In genomic region chr2:190651413-190651812, GRCh38 we compare ENCODE assay signal across 14 cellular contexts. TPM values are rescaled to one million over a fixed set of nuclear protein-coding genes. Genes with fewer than 3 reads are reported as not detected.
DNase-seq lines count a peak whose midpoint lies in the region; ATAC-seq and TF ChIP-seq lines count a peak whose summit lies in the region.
"Had no signal": no experiment of that assay in that cellular context is flagged by ENCODE, and none has a peak within 500 bp of the region (broad histone marks: within the 10 kb centered on the region; RNA-seq: fewer than 3 reads in every experiment).

No MANE protein-coding gene starts in this region.

- H3K27me3 ChIP-seq in ACC112 (ENCODE audit: insufficient read depth, low read length), result no peaks in the 10 kb centered on the region
- H3K27me3 ChIP-seq in CD8-positive, alpha-beta T cell (ENCODE audit: insufficient read depth, low read length), result no peaks in the 10 kb centered on the region
- H3K27me3 ChIP-seq in foreskin keratinocyte, result no peaks in the 10 kb centered on the region
- H3K27me3 ChIP-seq: SJSA1 had no signal

- H3K4me3 ChIP-seq in ACC112 (ENCODE audit: low read depth, low read length), result peak overlapping the region; percentile 80
- no peak overlapping the region for H3K4me3 ChIP-seq in CD8-positive, alpha-beta T cell (ENCODE audit: low read depth, low read length)
- H3K4me3 ChIP-seq: SJSA1 had no signal

- no peak for TF ChIP-seq CTCF in CD8-positive, alpha-beta T cell (IDR thresholded peaks at IDR 0.05)
- TF ChIP-seq CTCF in foreskin keratinocyte (conservative IDR thresholded peaks at IDR 0.05), result no peak
- no peak for TF ChIP-seq CTCF in GM20000 (IDR thresholded peaks at IDR 0.05; ENCODE audit: extremely low read depth, missing control alignments)

- intact Hi-C loops in CD8-positive, alpha-beta T cell (cut with DNase I, micrococcal nuclease), result loop anchor here (1.0 to 10.0 kb wide), 3 partner anchors 29 to 867 kb away; partner anchors contain the start of genes GLS (in 1 of the 2), ORMDL1 (in 1 of the 2) and PMS1 (in 1 of the 2)

- peak overlapping the region; percentile 30 for H3K4me3 Mint-ChIP-seq in CD8-positive, alpha-beta T cell
- peak overlapping the region; percentile 95 for H3K4me3 Mint-ChIP-seq in activated T-helper 17 cell treated with anti-CD3 and anti-CD28 coated beads, Interleukin-2, amount 50 U/mL, for 72 hours

- no peak for DNase-seq in CD8-positive, alpha-beta T cell
- DNase-seq in foreskin keratinocyte, result no peak
- no peak for DNase-seq in GM20000 (ENCODE audit: low spot score)
- DNase-seq in NCI-H226, result no peak
- no peak for DNase-seq in amygdala (lab: John Stamatoyannopoulos, UW)
- no peak for DNase-seq in RPMI8226
- DNase-seq: activated CD4-positive, CD25-positive, alpha-beta regulatory T cell; Calu3; effector memory CD4-positive, alpha-beta T cell; NCI-H526 had no signal

- no peak overlapping the region for H3K27ac Mint-ChIP-seq in CD8-positive, alpha-beta T cell
- H3K27ac Mint-ChIP-seq in activated T-helper 17 cell treated with anti-CD3 and anti-CD28 coated beads, Interleukin-2, amount 50 U/mL, for 72 hours, result peak overlapping the region; percentile 91

- H3K4me1 Mint-ChIP-seq in CD8-positive, alpha-beta T cell (ENCODE audit: low read depth), result peaks cover 48% of the 10 kb centered on the region
- peaks cover 15% of the 10 kb centered on the region for H3K4me1 Mint-ChIP-seq in activated T-helper 17 cell treated with anti-CD3 and anti-CD28 coated beads, Interleukin-2, amount 50 U/mL, for 72 hours

- H3K4me1 ChIP-seq in ACC112 (ENCODE audit: control insufficient read depth, insufficient read depth, low read length, unreplicated experiment) (peaks cover 30% of the 10 kb centered on the region), foreskin keratinocyte (peaks cover 34% of the 10 kb centered on the region)
- peaks cover 26% of the 10 kb centered on the region for H3K4me1 ChIP-seq in CD8-positive, alpha-beta T cell (ENCODE audit: insufficient read depth, low read length)
- H3K4me1 ChIP-seq: parathyroid adenoma had no signal

- no peak for ATAC-seq in CD8-positive, alpha-beta T cell
- ATAC-seq in activated T-helper 17 cell treated with anti-CD3 and anti-CD28 coated beads, Interleukin-2, amount 50 U/mL, for 72 hours (replicated peaks), result no peak
- no peak for ATAC-seq in foreskin keratinocyte

- peaks cover 69% of the 10 kb centered on the region for H3K79me2 ChIP-seq in ACC112 (ENCODE audit: control insufficient read depth, insufficient read depth, low read length, unreplicated experiment)

- POLR2A ChIA-PET in CD8-positive, alpha-beta T cell (lab: Charles Lee), result interaction anchor here (1.2 to 1.6 kb wide), 3 partner anchors 208 to 244 kb away, joined by 3 to 6 read pairs (median 3); no protein-coding TSS in a partner anchor

- no peak overlapping the region for H2AFZ ChIP-seq in ACC112 (ENCODE audit: low read length, unreplicated experiment)
- H2AFZ ChIP-seq: parathyroid adenoma had no signal

- peaks cover 6% of the 10 kb centered on the region for H3K36me3 Mint-ChIP-seq in CD8-positive, alpha-beta T cell
- H3K36me3 Mint-ChIP-seq in activated T-helper 17 cell treated with anti-CD3 and anti-CD28 coated beads, Interleukin-2, amount 50 U/mL, for 72 hours (ENCODE audit: low read depth), result peaks cover 11% of the 10 kb centered on the region

- H3K27me3 Mint-ChIP-seq in CD8-positive, alpha-beta T cell (ENCODE audit: low read depth), result no peaks in the 10 kb centered on the region
- H3K27me3 Mint-ChIP-seq in activated T-helper 17 cell treated with anti-CD3 and anti-CD28 coated beads, Interleukin-2, amount 50 U/mL, for 72 hours, result no peaks in the 10 kb centered on the region

- H3K9me3 ChIP-seq in CD8-positive, alpha-beta T cell (ENCODE audit: low read length), result no peaks in the 10 kb centered on the region
- H3K9me3 ChIP-seq: SJSA1 had no signal

- no peak overlapping the region for H3K27ac ChIP-seq in ACC112 (ENCODE audit: low read depth, low read length)
- no peak overlapping the region for H3K27ac ChIP-seq in CD8-positive, alpha-beta T cell (ENCODE audit: low read depth, low read length)
- peak overlapping the region; percentile 84 for H3K27ac ChIP-seq in foreskin keratinocyte
- H3K27ac ChIP-seq: parathyroid adenoma, SJSA1 had no signal

- no peaks in the 10 kb centered on the region for H3K36me3 ChIP-seq in ACC112 (ENCODE audit: insufficient read depth, low read length)
- no peaks in the 10 kb centered on the region for H3K36me3 ChIP-seq in CD8-positive, alpha-beta T cell (ENCODE audit: insufficient read depth, low read length)

- CTCF ChIA-PET in CD8-positive, alpha-beta T cell (lab: Charles Lee), result interaction anchor here (1.3 to 1.5 kb wide), 2 partner anchors 10 to 12 kb away, joined by 4 to 5 read pairs; no protein-coding TSS in a partner anchor

- H3K9me3 Mint-ChIP-seq in CD8-positive, alpha-beta T cell, result no peaks in the 10 kb centered on the region
- no peaks in the 10 kb centered on the region for H3K9me3 Mint-ChIP-seq in activated T-helper 17 cell treated with anti-CD3 and anti-CD28 coated beads, Interleukin-2, amount 50 U/mL, for 72 hours

RNA-seq across cellular contexts. Expression of gene NAB1, which starts 2.5 kb away (rescaled TPM):
- total RNA-seq in CD8-positive, alpha-beta T cell, result 10 to 100 TPM; 19.0 to 22.7 TPM
- 10 to 100 TPM; 35.6 to 44.7 TPM for total RNA-seq in activated T-helper 17 cell treated with anti-CD3 and anti-CD28 coated beads, Interleukin-2, amount 50 U/mL, for 72 hours
- total RNA-seq in foreskin keratinocyte, result 23.0 and 26.6 TPM in 2 replicates
- polyA plus RNA-seq in foreskin keratinocyte, result 5.0 and 5.2 TPM in 2 replicates
